ENCODE assay signal across 10 cellular contexts in genomic region chr19:27774827-27775226, GRCh38.
DNase-seq lines count a peak whose midpoint lies in the region; ATAC-seq and TF ChIP-seq lines count a peak whose summit lies in the region.
"Had no signal": no experiment of that assay in that cellular context is flagged by ENCODE, and none has a peak within 500 bp of the region (broad histone marks: within the 10 kb centered on the region; RNA-seq: fewer than 3 reads in every experiment).

No MANE protein-coding gene starts in this region.

- TF ChIP-seq CTCF in AG10803 (conservative IDR thresholded peaks at IDR 0.05; ENCODE audit: low read length) (0 out of 2 replicates have a peak, but pooled peaks have one; percentile 11), OCI-LY7 (conservative IDR thresholded peaks at IDR 0.05; ENCODE audit: low read length) (peak; percentile 76), epithelial cell of esophagus (IDR thresholded peaks at IDR 0.05; ENCODE audit: insufficient read depth, low read depth, low read length, missing control alignments) (peak; percentile 43)

- H3K36me3 ChIP-seq in OCI-LY7 (ENCODE audit: insufficient read depth, low read length), result peaks cover 49% of the 10 kb centered on the region

- no peak overlapping the region for H2AFZ ChIP-seq in OCI-LY7 (ENCODE audit: low read length)

- intact Hi-C loops in OCI-LY7 (cut with micrococcal nuclease; ENCODE audit: unreplicated experiment), result no loop called here

- no peak overlapping the region for H3K4me2 ChIP-seq in OCI-LY7 (ENCODE audit: low read length)

- H3K4me3 ChIP-seq in AG10803 (ENCODE audit: low read length), result no peak overlapping the region
- no peak overlapping the region for H3K4me3 ChIP-seq in OCI-LY7 (ENCODE audit: low read depth, low read length, poor library complexity, severe bottlenecking)
- no peak overlapping the region for H3K4me3 ChIP-seq in epithelial cell of esophagus (ENCODE audit: low read length)
- H3K4me3 ChIP-seq: tibial nerve had no signal

- DNase-seq in AG10803 (ENCODE audit: low read depth) (no peak), ELR (ENCODE audit: low read depth) (peak; percentile 39), OCI-LY7 (ENCODE audit: low spot score) (peak; percentile 67), epithelial cell of esophagus (ENCODE audit: low read depth) (no peak), NCI-H1092 (lab: John Stamatoyannopoulos, UW) (no peak), T-helper 17 cell (no peak)
- DNase-seq: KG1 had no signal

- ATAC-seq in HG02884 (IDR thresholded peaks at IDR 0.05; ENCODE audit: unreplicated experiment) (no peak), HG02840 (IDR thresholded peaks at IDR 0.05; ENCODE audit: low FRiP score, unreplicated experiment) (no peak), T-helper 17 cell (no peak)

- H3K4me1 ChIP-seq in OCI-LY7 (ENCODE audit: insufficient read depth, low read length, poor library complexity, severe bottlenecking), result peaks cover 3% of the 10 kb centered on the region
- H3K4me1 ChIP-seq: tibial nerve had no signal

- no peaks in the 10 kb centered on the region for H3K27me3 Mint-ChIP-seq in T-helper 17 cell

- no peaks in the 10 kb centered on the region for H4K20me1 ChIP-seq in OCI-LY7 (ENCODE audit: insufficient read depth, low read length)

- H3K4me1 Mint-ChIP-seq in T-helper 17 cell, result no peaks in the 10 kb centered on the region

- H3K9me2 ChIP-seq in OCI-LY7 (ENCODE audit: insufficient read depth, low read length), result no peaks in the 10 kb centered on the region

- POLR2A ChIA-PET in OCI-LY7 (lab: Charles Lee), result no interaction called here

- H3K27ac Mint-ChIP-seq in T-helper 17 cell, result no peak overlapping the region

- H3K9me3 ChIP-seq in OCI-LY7 (ENCODE audit: low read length), result peaks cover 5% of the 10 kb centered on the region; the same call in 1 of the 2 replicates
- H3K9me3 ChIP-seq in T-helper 17 cell (ENCODE audit: control insufficient read depth, low read length, poor library complexity, severe bottlenecking), result peaks cover 4% of the 10 kb centered on the region

- CTCF ChIA-PET in OCI-LY7 (lab: Charles Lee; ENCODE audit: unreplicated experiment), result no interaction called here

- H3K36me3 Mint-ChIP-seq in T-helper 17 cell (ENCODE audit: low read depth), result no peaks in the 10 kb centered on the region

- no TSS peak for BruUV-seq in OCI-LY7 (replicated peaks; lab: Mats Ljungman, UMichigan)

- H3K27ac ChIP-seq in OCI-LY7 (ENCODE audit: low read depth, low read length, poor library complexity, severe bottlenecking), result no peak overlapping the region
- H3K27ac ChIP-seq: tibial nerve had no signal

- no peak overlapping the region for H3K4me3 Mint-ChIP-seq in T-helper 17 cell

- H3K79me2 ChIP-seq in OCI-LY7 (ENCODE audit: insufficient read depth, low read depth, low read length), result no peaks in the 10 kb centered on the region; the same call in none of the 2 replicates

Comparison
In these comparisons a context has a peak if more than half of its experiments do, and no peak if none do; other contexts are left out.
1. DNase-seq: peak in ELR (single experiment) and OCI-LY7 (single experiment); none in AG10803 (single experiment), epithelial cell of esophagus (single experiment), NCI-H1092 (single experiment) and T-helper 17 cell (0 of 3).
2. CTCF ChIP-seq: peak in every context shown above with its lines; median percentile 76 in OCI-LY7; 43 in epithelial cell of esophagus; 11 in AG10803.